Comparison of ENCODE assay signal across 26 cellular contexts in the genomic region with DNA sequence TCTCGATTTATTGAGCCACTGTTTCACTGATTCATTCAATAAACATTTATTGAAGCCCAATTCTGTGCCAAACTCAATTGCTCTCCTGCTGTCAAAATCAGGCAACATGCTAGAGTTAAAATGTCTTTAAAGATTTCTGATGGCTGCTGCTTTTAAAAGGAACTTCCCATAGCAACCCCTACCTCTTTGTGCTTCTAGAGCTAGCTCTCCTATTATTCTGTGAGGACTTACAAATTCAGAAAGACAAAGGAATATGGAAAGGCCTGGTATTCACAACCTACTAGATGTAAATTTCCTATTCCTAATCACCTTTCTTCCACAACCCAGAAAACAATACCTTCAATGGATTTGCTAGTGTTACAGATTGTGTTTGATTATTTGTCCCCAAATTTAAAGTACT.
"Had no signal": no experiment of that assay in that cellular context is flagged by ENCODE, and none has a peak within 500 bp of the region (broad histone marks: within the 10 kb centered on the region; RNA-seq: fewer than 3 reads in every experiment).

No MANE protein-coding gene starts in this region.

- H3K9me3 Mint-ChIP-seq: stimulated activated naive CD8-positive, alpha-beta T cell treated with anti-CD3 and anti-CD28 coated beads, Interleukin-15, amount 100 ng/mL, for 72 hours had no signal

- H3K27ac Mint-ChIP-seq: mesothelial cell of epicardium; naive B cell; natural killer cell treated with Interleukin-12 subunit alpha and Interleukin-12 subunit beta and Interleukin-15 and Interleukin-18, amount 100 ng/mL, for 72 hours; stimulated activated naive CD8-positive, alpha-beta T cell treated with anti-CD3 and anti-CD28 coated beads, Interleukin-15, amount 100 ng/mL, for 72 hours had no signal

- H2AFZ ChIP-seq: parathyroid adenoma had no signal

- H3K4me2 ChIP-seq: smooth muscle cell had no signal

- H3K4me1 ChIP-seq: left lung, parathyroid adenoma, prostate gland, right atrium auricular region, suprapubic skin, transverse colon, upper lobe of right lung, uterus had no signal

- H3K79me2 ChIP-seq: parathyroid adenoma had no signal

- H3K9me3 ChIP-seq: left lung, mucosa of descending colon, prostate gland, right atrium auricular region, suprapubic skin, transverse colon, upper lobe of right lung, uterus had no signal

- DNase-seq: dorsolateral prefrontal cortex; effector CD4-positive, alpha-beta T cell; hypothalamus; left cardiac atrium; left lung; mesenchymal stem cell; mucosa of descending colon; naive B cell; stimulated activated CD4-positive, alpha-beta T cell treated with anti-CD3 and anti-CD28 coated beads, Interleukin-12 subunit alpha, Interleukin-12 subunit beta, amount 100 ng/mL, for 4 hours; stimulated activated CD4-positive, alpha-beta T cell treated with anti-CD3 and anti-CD28 coated beads, Interleukin-1b, Interleukin-23, amount 100 ng/mL, for 48 hours; stimulated activated CD4-positive, alpha-beta T cell treated with anti-CD3 and anti-CD28 coated beads, Interleukin-4, amount 100 ng/mL, for 1 hour; stimulated activated CD8-positive, alpha-beta memory T cell treated with anti-CD3 and anti-CD28 coated beads, Interleukin-4, amount 100 ng/mL, for 48 hours; stimulated activated naive CD4-positive, alpha-beta T cell; stimulated activated naive CD8-positive, alpha-beta T cell treated with anti-CD3 and anti-CD28 coated beads, Interleukin-15, amount 100 ng/mL, for 72 hours; transverse colon; upper lobe of right lung; uterus had no signal

- H3K4me3 ChIP-seq: dorsolateral prefrontal cortex, left lung, mucosa of descending colon, prostate gland, right atrium auricular region, smooth muscle cell, suprapubic skin, transverse colon, upper lobe of right lung, uterus had no signal

- H3K4me3 Mint-ChIP-seq: mesothelial cell of epicardium; naive B cell; natural killer cell treated with Interleukin-12 subunit alpha and Interleukin-12 subunit beta and Interleukin-15 and Interleukin-18, amount 100 ng/mL, for 72 hours; neural crest cell; stimulated activated naive CD8-positive, alpha-beta T cell treated with anti-CD3 and anti-CD28 coated beads, Interleukin-15, amount 100 ng/mL, for 72 hours had no signal

- H3K4me1 Mint-ChIP-seq: mesothelial cell of epicardium; naive B cell; stimulated activated naive CD8-positive, alpha-beta T cell treated with anti-CD3 and anti-CD28 coated beads, Interleukin-15, amount 100 ng/mL, for 72 hours had no signal

- H3K27me3 ChIP-seq: dorsolateral prefrontal cortex, left lung, right atrium auricular region, suprapubic skin, transverse colon, upper lobe of right lung, uterus had no signal

- H3K27ac ChIP-seq: left lung, parathyroid adenoma, prostate gland, right atrium auricular region, suprapubic skin, transverse colon, upper lobe of right lung, uterus had no signal

- H3K36me3 Mint-ChIP-seq: mesothelial cell of epicardium; naive B cell; natural killer cell treated with Interleukin-12 subunit alpha and Interleukin-12 subunit beta and Interleukin-15 and Interleukin-18, amount 100 ng/mL, for 72 hours had no signal

- H3K9ac ChIP-seq: parathyroid adenoma had no signal

- ATAC-seq: left cardiac atrium; left lung; mucosa of descending colon; natural killer cell treated with Interleukin-12 subunit alpha and Interleukin-12 subunit beta and Interleukin-15 and Interleukin-18, amount 100 ng/mL, for 72 hours; sciatic nerve; stimulated activated naive CD8-positive, alpha-beta T cell treated with anti-CD3 and anti-CD28 coated beads, Interleukin-15, amount 100 ng/mL, for 72 hours; upper lobe of right lung had no signal

- H3K36me3 ChIP-seq: left lung, prostate gland, right atrium auricular region, suprapubic skin, transverse colon, upper lobe of right lung, uterus had no signal

- H3K27me3 Mint-ChIP-seq: naive B cell; natural killer cell treated with Interleukin-12 subunit alpha and Interleukin-12 subunit beta and Interleukin-15 and Interleukin-18, amount 100 ng/mL, for 72 hours; stimulated activated naive CD8-positive, alpha-beta T cell treated with anti-CD3 and anti-CD28 coated beads, Interleukin-15, amount 100 ng/mL, for 72 hours had no signal
